12 cellular contexts compared by ENCODE assay signal in genomic region chr19:13938361-13939027, GRCh38. TPM values are rescaled to one million over a fixed set of nuclear protein-coding genes. Genes with fewer than 3 reads are reported as not detected.
A peak's percentile ranks its signal among the peaks of the same experiment; 100 is the strongest.
DNase-seq lines count a peak whose midpoint lies in the region; ATAC-seq and TF ChIP-seq lines count a peak whose summit lies in the region.
"Had no signal": no experiment of that assay in that cellular context is flagged by ENCODE, and none has a peak within 500 bp of the region (broad histone marks: within the 10 kb centered on the region; RNA-seq: fewer than 3 reads in every experiment).

A gene with protein sequence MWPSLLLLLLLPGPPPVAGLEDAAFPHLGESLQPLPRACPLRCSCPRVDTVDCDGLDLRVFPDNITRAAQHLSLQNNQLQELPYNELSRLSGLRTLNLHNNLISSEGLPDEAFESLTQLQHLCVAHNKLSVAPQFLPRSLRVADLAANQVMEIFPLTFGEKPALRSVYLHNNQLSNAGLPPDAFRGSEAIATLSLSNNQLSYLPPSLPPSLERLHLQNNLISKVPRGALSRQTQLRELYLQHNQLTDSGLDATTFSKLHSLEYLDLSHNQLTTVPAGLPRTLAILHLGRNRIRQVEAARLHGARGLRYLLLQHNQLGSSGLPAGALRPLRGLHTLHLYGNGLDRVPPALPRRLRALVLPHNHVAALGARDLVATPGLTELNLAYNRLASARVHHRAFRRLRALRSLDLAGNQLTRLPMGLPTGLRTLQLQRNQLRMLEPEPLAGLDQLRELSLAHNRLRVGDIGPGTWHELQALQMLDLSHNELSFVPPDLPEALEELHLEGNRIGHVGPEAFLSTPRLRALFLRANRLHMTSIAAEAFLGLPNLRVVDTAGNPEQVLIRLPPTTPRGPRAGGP (minus strand): TSS chr19:13938417. CDS start chr19:13938181, 236 bp downstream.

- H3K4me3 Mint-ChIP-seq in glutamatergic neuron (ENCODE audit: unreplicated experiment) = peak within 1 kb of the TSS; percentile 77

- peak within 1 kb of the TSS; percentile 57 for H3K4me3 ChIP-seq in skeletal muscle cell (ENCODE audit: low read depth, low read length)

- H3K36me3 Mint-ChIP-seq in glutamatergic neuron (ENCODE audit: unreplicated experiment) = no peaks in the 10 kb centered on the region

- H3K4me1 Mint-ChIP-seq in glutamatergic neuron (ENCODE audit: low read depth, unreplicated experiment) = peaks cover 9% of the 10 kb centered on the region

- no peak within 1 kb of the TSS for H3K27ac Mint-ChIP-seq in glutamatergic neuron (ENCODE audit: unreplicated experiment)

- H3K27me3 Mint-ChIP-seq in glutamatergic neuron (ENCODE audit: unreplicated experiment) = peaks cover 6% of the 10 kb centered on the region

- peak; percentile 71 for DNase-seq in GM04503 (ENCODE audit: low read depth)
- peak; percentile 33 for DNase-seq in amniotic stem cell (lab: John Stamatoyannopoulos, UW)
- no peak for DNase-seq in glutamatergic neuron
- peak; percentile 36 for DNase-seq in skeletal muscle cell (ENCODE audit: low read depth)
- DNase-seq in SK-N-DZ (ENCODE audit: low spot score) = no peak
- DNase-seq: activated CD4-positive, alpha-beta T cell treated with anti-CD3 and anti-CD28 coated beads for 48 hours; DND-41; hippocampal formation; posterior cingulate gyrus had no signal

- no peak for TF ChIP-seq CTCF in glutamatergic neuron (IDR thresholded peaks at IDR 0.05; ENCODE audit: partially characterized antibody, unreplicated experiment)

- H3K9me3 Mint-ChIP-seq in glutamatergic neuron (ENCODE audit: unreplicated experiment) = peaks cover 3% of the 10 kb centered on the region

- ATAC-seq in HG03159 (IDR thresholded peaks at IDR 0.05; ENCODE audit: unreplicated experiment) (no peak), HG03354 (IDR thresholded peaks at IDR 0.05; ENCODE audit: poor library complexity, severe bottlenecking, unreplicated experiment) (no peak), GM18909 (IDR thresholded peaks at IDR 0.05; ENCODE audit: poor library complexity, unreplicated experiment) (no peak)

RNA-seq across cellular contexts. Expression of the gene that starts here (rescaled TPM):
- total RNA-seq in glutamatergic neuron (ENCODE audit: unreplicated experiment) = 8.9 TPM
- not detected in 2 replicates for polyA plus RNA-seq in SK-N-DZ (2014; cell fraction: cytosol; rRNA removed)
- polyA plus RNA-seq in SK-N-DZ (2014; cell fraction: nucleus; rRNA removed) = not detected in 2 replicates

Comparison
In these comparisons a context has a peak if more than half of its experiments do, and no peak if none do; other contexts are left out.
1. DNase-seq: peak in GM04503 (single experiment), amniotic stem cell (single experiment) and skeletal muscle cell (single experiment); none in glutamatergic neuron (single experiment) and SK-N-DZ (single experiment).